ENCODE assay signal across 2 cellular contexts in genomic region chr11:93443232-93443631, GRCh38.
DNase-seq lines count a peak whose midpoint lies in the region; ATAC-seq, FAIRE-seq and TF ChIP-seq lines count a peak whose summit lies in the region.
"Not testable (repeated sequence)": the region's sequence is repeated elsewhere in the genome, so short reads cannot be mapped to it uniquely, and the experiment has no call there.

No MANE protein-coding gene starts in this region.

- H3K4me1 Mint-ChIP-seq in WTC11: peaks cover 13% of the 10 kb centered on the region

- not testable (repeated sequence) for H3K27me3 Mint-ChIP-seq in WTC11 (ENCODE audit: low read depth)

- not testable (repeated sequence) for TF ChIP-seq EP300 in HepG2 (IDR thresholded peaks at IDR 0.05; ENCODE audit: low read depth in 2 of 2, low read length in 2 of 2); HepG2 (CRISPR knock-in tag; IDR thresholded peaks at IDR 0.05; ENCODE audit: borderline replicate concordance)

- ATAC-seq in WTC11, HepG2: not testable (repeated sequence)

- not testable (repeated sequence) for H3K79me2 ChIP-seq in HepG2 (ENCODE audit: insufficient read depth, low read length)

- not testable (repeated sequence) for H3K27ac Mint-ChIP-seq in WTC11

- H3K4me3 ChIP-seq in HepG2 (replicated peaks in 1 of 3; ENCODE audit: insufficient read depth in 1 of 3, low read depth in 2 of 3, low read length in 3 of 3): not testable (repeated sequence)

- in situ Hi-C loops in HepG2 (cut with HindIII; ENCODE audit: extremely low pct_ligation_motif_present, low pct_unique_long_range_greater_than_20kb): not testable (repeated sequence)

- H3K9me3 Mint-ChIP-seq in WTC11: peaks cover 35% of the 10 kb centered on the region

- not testable (repeated sequence) for H3K4me1 ChIP-seq in HepG2 (ENCODE audit: insufficient read depth, low read length)

- POLR2A ChIA-PET in WTC11 (lab: Charles Lee); HepG2 (lab: Yijun Ruan, JAX): not testable (repeated sequence)

- H3K4me3 Mint-ChIP-seq in WTC11: not testable (repeated sequence)

- H2AFZ ChIP-seq in HepG2 (ENCODE audit: low read length): not testable (repeated sequence)

- H3K9ac ChIP-seq in HepG2 (ENCODE audit: insufficient read depth, low read depth, low read length): not testable (repeated sequence)

- not testable (repeated sequence) for TF ChIP-seq POLR2A in HepG2 (IDR thresholded peaks at IDR 0.05; ENCODE audit: insufficient read depth in 1 of 2, low read depth in 2 of 2, low read length in 2 of 2)

- not testable (repeated sequence) for H3K9me3 ChIP-seq in HepG2 (ENCODE audit: low read length)

- WGBS in HepG2 (ENCODE audit: low lambda C conversion rate): 8% methylated on average over 2 of the region's 2 CpGs

- H3K36me3 ChIP-seq in HepG2 (replicated peaks in 1 of 2; ENCODE audit: control insufficient read depth in 1 of 2, insufficient read depth in 2 of 2, low read length in 2 of 2): not testable (repeated sequence)

- FAIRE-seq in HepG2 (lab: Jason Lieb, UNC): not testable (repeated sequence)

- intact Hi-C loops in HepG2 (cut with micrococcal nuclease; ENCODE audit: unreplicated experiment): loop anchor here (5.0 kb wide), 1 partner anchor 89 kb away; no protein-coding TSS in a partner anchor

- H4K20me1 ChIP-seq in HepG2 (ENCODE audit: insufficient read depth, low read length): not testable (repeated sequence)

- not testable (repeated sequence) for H3K27ac ChIP-seq in HepG2 (ENCODE audit: extremely low read length, insufficient read depth, low read length)

- not testable (repeated sequence) for DNase-seq in WTC11 (ENCODE audit: low spot score); HepG2 (ENCODE audit: low spot score)

- not testable (repeated sequence) for H3K4me2 ChIP-seq in HepG2 (ENCODE audit: low read depth, low read length)

- not testable (repeated sequence) for TF ChIP-seq RAD21 in HepG2 (CRISPR knock-in tag; IDR thresholded peaks at IDR 0.05)

- CTCF ChIA-PET in WTC11 (lab: Charles Lee); HepG2 (lab: Yijun Ruan, JAX; ENCODE audit: low intra/inter-chr PET ratio, low total read pairs): not testable (repeated sequence)

- BruUV-seq in HepG2 (replicated peaks; lab: Mats Ljungman, UMichigan): not testable (repeated sequence)

- not testable (repeated sequence) for H3K36me3 Mint-ChIP-seq in WTC11

- not testable (repeated sequence) for H3K27me3 ChIP-seq in HepG2 (ENCODE audit: control insufficient read depth in 1 of 2, insufficient read depth in 2 of 2, low read length in 2 of 2)

- not testable (repeated sequence) for TF ChIP-seq CTCF in WTC11 (IDR thresholded peaks at IDR 0.05); HepG2 (CRISPR knock-in tag; IDR thresholded peaks at IDR 0.05)

TF ChIP-seq in WTC11, 78 proteins besides CTCF, POLR2A, EP300 and RAD21:
- TF ChIP-seq ZNF317 (CRISPR knock-in tag; IDR thresholded peaks at IDR 0.05; ENCODE audit: borderline replicate concordance, low read depth): peak; percentile 94

TF ChIP-seq in HepG2, 621 proteins besides CTCF, POLR2A, EP300 and RAD21:
- TF ChIP-seq ZNF317 (CRISPR knock-in tag; IDR thresholded peaks at IDR 0.05): 0 out of 2 replicates have a peak, but pooled peaks have one; percentile 40
